16 cellular contexts compared by ENCODE assay signal in genomic region chr3:50580683-50581458, GRCh38. TPM values are rescaled to one million over a fixed set of nuclear protein-coding genes. Genes with fewer than 3 reads are reported as not detected.
DNase-seq lines count a peak whose midpoint lies in the region; ATAC-seq and TF ChIP-seq lines count a peak whose summit lies in the region.
"Had no signal": no experiment of that assay in that cellular context is flagged by ENCODE, and none has a peak within 500 bp of the region (broad histone marks: within the 10 kb centered on the region; RNA-seq: fewer than 3 reads in every experiment).

No MANE protein-coding gene starts in this region.

- peak overlapping the region; percentile 79 to 85 for H3K27ac Mint-ChIP-seq in T-cell
- H3K27ac Mint-ChIP-seq: activated B cell treated with CpG ODN at 0.5 μM for 24 hours had no signal

- H3K27me3 ChIP-seq in psoas muscle (ENCODE audit: insufficient read depth in 3 of 3, low read length in 2 of 3) (no peaks in the 10 kb centered on the region), esophagus squamous epithelium (no peaks in the 10 kb centered on the region)

- intact Hi-C loops in psoas muscle (cut with DNase I) (no loop called here), esophagus squamous epithelium (cut with DNase I) (no loop called here)

- H3K36me3 ChIP-seq in psoas muscle (ENCODE audit: insufficient read depth in 1 of 2, low read depth in 1 of 2) (peaks cover 0 to 41% of the 10 kb centered on the region in 2 donors), esophagus squamous epithelium (peaks cover 0 to 83% (median 7%) of the 10 kb centered on the region in 3 donors)

- H3K4me1 ChIP-seq in psoas muscle (peaks cover 50% of the 10 kb centered on the region), esophagus squamous epithelium (peaks cover 0 to 1% (median 0%) of the 10 kb centered on the region in 3 donors)

- no peak overlapping the region for H3K4me3 ChIP-seq in psoas muscle
- H3K4me3 ChIP-seq in esophagus squamous epithelium = no peak overlapping the region

- CTCF ChIA-PET in T-cell (lab: Charles Lee) = interaction anchor here (0.9 to 1.0 kb wide), 2 partner anchors 9 to 10 kb away, joined by 3 to 4 read pairs; no protein-coding TSS in a partner anchor

- H3K9me3 ChIP-seq in psoas muscle = no peaks in the 10 kb centered on the region
- H3K9me3 ChIP-seq in esophagus squamous epithelium = no peaks in the 10 kb centered on the region

- no peaks in the 10 kb centered on the region for H3K27me3 Mint-ChIP-seq in activated T-cell treated with anti-CD3 and anti-CD28 coated beads, Interleukin-2, amount 50 U/mL, for 4 hours (ENCODE audit: low read depth)
- no peaks in the 10 kb centered on the region for H3K27me3 Mint-ChIP-seq in T-cell
- H3K27me3 Mint-ChIP-seq: activated B cell treated with CpG ODN at 0.5 μM for 24 hours, naive B cell had no signal

- no peak overlapping the region for H3K4me3 Mint-ChIP-seq in activated T-cell treated with anti-CD3 and anti-CD28 coated beads, Interleukin-2, amount 50 U/mL, for 4 hours
- H3K4me3 Mint-ChIP-seq in T-cell = peak overlapping the region in 1 of 3 donors; percentile 54
- H3K4me3 Mint-ChIP-seq: activated B cell treated with CpG ODN at 0.5 μM for 24 hours, naive B cell had no signal

- TF ChIP-seq POLR2A in esophagus squamous epithelium (IDR thresholded peaks at IDR 0.05) = no peak

- TF ChIP-seq CTCF in psoas muscle (IDR thresholded peaks at IDR 0.05) = no peak
- no peak for TF ChIP-seq CTCF in esophagus squamous epithelium (IDR thresholded peaks at IDR 0.05)

- peak overlapping the region; percentile 84 for H3K27ac ChIP-seq in psoas muscle
- H3K27ac ChIP-seq in esophagus squamous epithelium = no peak overlapping the region

- 56 to 80% (median 62%) methylated on average over 9 of the region's 9 CpGs for WGBS in psoas muscle, 3 donors
- WGBS in esophagus squamous epithelium, 2 donors = 70 to 75% methylated on average over 2 of the region's 9 CpGs

- peaks cover 55% of the 10 kb centered on the region for H3K4me1 Mint-ChIP-seq in activated T-cell treated with anti-CD3 and anti-CD28 coated beads, Interleukin-2, amount 50 U/mL, for 4 hours (ENCODE audit: low read depth)
- H3K4me1 Mint-ChIP-seq in T-cell = peaks cover 23 to 60% (median 59%) of the 10 kb centered on the region in 3 donors
- H3K4me1 Mint-ChIP-seq: activated B cell treated with CpG ODN at 0.5 μM for 24 hours, naive B cell had no signal

- DNase-seq in activated T-cell treated with anti-CD3 and anti-CD28 coated beads, Interleukin-2, amount 50 U/mL, for 4 hours = no peak
- DNase-seq in activated T-cell treated with anti-CD3 and anti-CD28 coated beads, Interleukin-2, amount 50 U/mL, for 48 hours = no peak
- DNase-seq in T-cell (peak in 1 of 34 experiments; percentile 24), dermis blood vessel endothelial cell (peak; percentile 18), psoas muscle (no peak), esophagus squamous epithelium (lab: John Stamatoyannopoulos, UW) (no peak)
- DNase-seq: activated B cell treated with CpG ODN at 0.5 μM for 24 hours; Kasumi-1; mammary epithelial cell; naive B cell; NCI-H1105 treated with DMSO at 0.1 percent for 48 hours; NCI-H2171 treated with DMSO at 0.1 percent for 48 hours; posterior cingulate gyrus; stimulated activated naive CD4-positive, alpha-beta T cell treated with Interleukin-2 at 50 U/mL for 16 hours had no signal

- H3K36me3 Mint-ChIP-seq in activated T-cell treated with anti-CD3 and anti-CD28 coated beads, Interleukin-2, amount 50 U/mL, for 4 hours (ENCODE audit: insufficient read depth) = peaks cover 27% of the 10 kb centered on the region
- H3K36me3 Mint-ChIP-seq in T-cell = peaks cover 32% of the 10 kb centered on the region

- no peaks in the 10 kb centered on the region for H3K9me3 Mint-ChIP-seq in activated T-cell treated with anti-CD3 and anti-CD28 coated beads, Interleukin-2, amount 50 U/mL, for 4 hours
- no peaks in the 10 kb centered on the region for H3K9me3 Mint-ChIP-seq in T-cell
- H3K9me3 Mint-ChIP-seq: activated B cell treated with CpG ODN at 0.5 μM for 24 hours, naive B cell had no signal

- peak; percentile 29 to 47 for ATAC-seq in activated T-cell treated with anti-CD3 and anti-CD28 coated beads, Interleukin-2, amount 50 U/mL, for 4 hours
- peak; percentile 82 to 85 (median 82) for ATAC-seq in T-cell (replicated peaks in 1 of 4)
- ATAC-seq in psoas muscle = peak in 2 of 4 donors; percentile 1
- ATAC-seq in GM19328 (IDR thresholded peaks at IDR 0.05; ENCODE audit: unreplicated experiment) = no peak
- ATAC-seq in HG02970 (IDR thresholded peaks at IDR 0.05; ENCODE audit: low FRiP score, unreplicated experiment) = no peak

- POLR2A ChIA-PET in T-cell (lab: Charles Lee) = interaction anchor here in 1 of 2 donors (1.0 kb wide), 1 partner anchor 9 kb away, joined by 4 read pairs; no protein-coding TSS in a partner anchor

RNA-seq across cellular contexts. Expression of gene HEMK1, which starts 11.5 kb away (rescaled TPM):
- 10 to 100 TPM; 26.8 to 31.1 (median 27.4) TPM for total RNA-seq in activated T-cell treated with anti-CD3 and anti-CD28 coated beads, Interleukin-2, amount 50 U/mL, for 4 hours
- total RNA-seq in T-cell (10 to 100 TPM; 35.5 to 66.6 (median 42.0) TPM), dermis blood vessel endothelial cell (8.1 and 13.3 TPM in 2 replicates), psoas muscle (10 to 100 TPM in 2 of 4 donors, 1 to 10 TPM in 2; 6.1 to 16.2 (median 9.3) TPM), esophagus squamous epithelium (10 to 100 TPM in 1 of 4 donors, 1 to 10 TPM in 3; 4.4 to 11.8 (median 4.9) TPM)
- 10 to 100 TPM in 1 of 3 donors, 1 to 10 TPM in 2; 6.4 to 12.8 (median 10.0) TPM for polyA plus RNA-seq in psoas muscle

RNA-seq across cellular contexts. Expression of gene C3orf18, which starts 13.3 kb away (rescaled TPM):
- total RNA-seq in activated T-cell treated with anti-CD3 and anti-CD28 coated beads, Interleukin-2, amount 50 U/mL, for 4 hours = 10 to 100 TPM in 1 of 3 donors, 1 to 10 TPM in 2; 6.7 to 11.2 (median 9.0) TPM
- 10 to 100 TPM; 15.3 to 24.7 (median 19.5) TPM for total RNA-seq in T-cell
- 2.7 and 3.6 TPM in 2 replicates for total RNA-seq in dermis blood vessel endothelial cell
- total RNA-seq in psoas muscle = 10 to 100 TPM in 3 of 4 donors, 1 to 10 TPM in 1; 7.3 to 30.1 (median 15.2) TPM
- 10 to 100 TPM; 14.0 to 26.3 (median 18.8) TPM for polyA plus RNA-seq in psoas muscle
- total RNA-seq in esophagus squamous epithelium = 1 to 10 TPM in 2 of 4 donors, under 1 TPM in 2; 0.15 to 3.2 (median 1.2) TPM

RNA-seq across cellular contexts. Expression of gene CISH, which starts 30.7 kb away (rescaled TPM):
- 100 to 1,000 TPM; 223 to 268 (median 229) TPM for total RNA-seq in activated T-cell treated with anti-CD3 and anti-CD28 coated beads, Interleukin-2, amount 50 U/mL, for 4 hours
- 100 to 1,000 TPM in 3 of 5 donors, 10 to 100 TPM in 2; 37.4 to 217 (median 190) TPM for total RNA-seq in T-cell
- total RNA-seq in dermis blood vessel endothelial cell = 0.37 and 0.51 TPM in 2 replicates
- 10 to 100 TPM; 16.9 to 75.1 (median 50.4) TPM for total RNA-seq in psoas muscle
- polyA plus RNA-seq in psoas muscle = 10 to 100 TPM; 12.8 to 36.5 (median 18.5) TPM
- 10 to 100 TPM in 1 of 4 donors, 1 to 10 TPM in 3; 3.1 to 11.1 (median 6.8) TPM for total RNA-seq in esophagus squamous epithelium

RNA-seq across cellular contexts. Expression of gene MAPKAPK3, which starts 36.1 kb away (rescaled TPM):
- 100 to 1,000 TPM; 174 to 225 (median 210) TPM for total RNA-seq in activated T-cell treated with anti-CD3 and anti-CD28 coated beads, Interleukin-2, amount 50 U/mL, for 4 hours
- total RNA-seq in T-cell = 10 to 100 TPM; 35.1 to 66.6 (median 53.0) TPM
- total RNA-seq in dermis blood vessel endothelial cell = 9.2 and 11.9 TPM in 2 replicates
- 100 to 1,000 TPM in 3 of 4 donors, 10 to 100 TPM in 1; 88.2 to 277 (median 187) TPM for total RNA-seq in psoas muscle
- polyA plus RNA-seq in psoas muscle = 100 to 1,000 TPM; 213 to 409 (median 328) TPM
- 10 to 100 TPM; 46.5 to 65.6 (median 52.3) TPM for total RNA-seq in esophagus squamous epithelium

Comparison
In these comparisons a context has a peak if more than half of its experiments do, and no peak if none do; other contexts are left out.
1. ATAC-seq: peak in activated T-cell treated with anti-CD3 and anti-CD28 coated beads, Interleukin-2, amount 50 U/mL, for 4 hours (2 of 2) and T-cell (4 of 4); none in GM19328 (single experiment) and HG02970 (single experiment).